ENCODE assay signal across 20 cellular contexts in genomic region chr14:83172363-83172762, GRCh38.
DNase-seq lines count a peak whose midpoint lies in the region; FAIRE-seq and TF ChIP-seq lines count a peak whose summit lies in the region.
"Had no signal": no experiment of that assay in that cellular context is flagged by ENCODE, and none has a peak within 500 bp of the region (broad histone marks: within the 10 kb centered on the region; RNA-seq: fewer than 3 reads in every experiment).

No MANE protein-coding gene starts in this region.

- no peaks in the 10 kb centered on the region for H4K20me1 ChIP-seq in H9 (ENCODE audit: control insufficient read depth, insufficient read depth, insufficient read length)

- H3K27me3 Mint-ChIP-seq in MCF 10A (ENCODE audit: insufficient read depth, unreplicated experiment) (no peaks in the 10 kb centered on the region), H9 (ENCODE audit: low read depth) (no peaks in the 10 kb centered on the region)
- H3K27me3 Mint-ChIP-seq: CD4-positive, alpha-beta T cell had no signal

- H3K9me3 Mint-ChIP-seq in MCF 10A (ENCODE audit: unreplicated experiment) (peaks cover 15% of the 10 kb centered on the region), H9 (no peaks in the 10 kb centered on the region)

- WGBS in H9 (ENCODE audit: extremely low coverage, insufficient read length, low lambda C conversion rate): no CpG with 5 or more reads among the region's 2 CpGs

- H3K23me2 ChIP-seq in H9 (ENCODE audit: insufficient read length, low read depth, low read length, poor library complexity, severe bottlenecking): no peaks in the 10 kb centered on the region

- no peak overlapping the region for H2BK20ac ChIP-seq in H9 (ENCODE audit: low read depth, low read length, poor library complexity, severe bottlenecking)

- DNase-seq in MCF 10A (ENCODE audit: unreplicated experiment) (peak; percentile 12), breast epithelium (ENCODE audit: low spot score in 2 of 2) (no peak), NCI-H226 (peak; percentile 7), dedifferentiated amniotic fluid mesenchymal stem cell (ENCODE audit: extremely low spot score) (peak; percentile 18), OCI-M1 (lab: John Stamatoyannopoulos, UW) (no peak), ascending aorta (ENCODE audit: low spot score in 2 of 2) (no peak), H9 (no peak), D721Med (ENCODE audit: insufficient read length, low spot score) (no peak)
- DNase-seq: activated CD4-positive, alpha-beta T cell treated with anti-CD3 and anti-CD28 coated beads for 48 hours; activated effector memory CD4-positive, alpha-beta T cell treated with Interleukin-2 at 50 U/mL for 16 hours; adrenal gland; CD4-positive, alpha-beta T cell; Karpas-422; NCI-H1436 treated with DMSO at 0.1 percent for 48 hours; SW 1271 had no signal

- H3K9me3 ChIP-seq in breast epithelium (no peaks in the 10 kb centered on the region), ascending aorta (no peaks in the 10 kb centered on the region), H9 (ENCODE audit: control insufficient read depth, low read depth, low read length) (no peaks in the 10 kb centered on the region)
- H3K9me3 ChIP-seq: adrenal gland, HAP-1 had no signal

- H3K27me3 ChIP-seq in breast epithelium (no peaks in the 10 kb centered on the region), ascending aorta (no peaks in the 10 kb centered on the region), H9 (ENCODE audit: insufficient read depth, low read length) (no peaks in the 10 kb centered on the region)
- H3K27me3 ChIP-seq: adrenal gland, neural progenitor cell had no signal

- CTCF ChIA-PET in MCF 10A (lab: Yijun Ruan, JAX): no interaction called here

- H3K4me1 ChIP-seq in breast epithelium (no peaks in the 10 kb centered on the region), ascending aorta (no peaks in the 10 kb centered on the region), H9 (ENCODE audit: insufficient read depth, low read length) (no peaks in the 10 kb centered on the region)
- H3K4me1 ChIP-seq: adrenal gland, HAP-1, neural progenitor cell had no signal

- H4K8ac ChIP-seq in H9 (replicated peaks; ENCODE audit: insufficient read length, low read depth, low read length): no peak overlapping the region

- H3K9ac ChIP-seq in H9 (ENCODE audit: extremely low read depth, insufficient read length, low read length): no peak overlapping the region
- H3K9ac ChIP-seq: neural progenitor cell had no signal

- H2AFZ ChIP-seq in H9 (ENCODE audit: low read length): no peak overlapping the region
- H2AFZ ChIP-seq: neural progenitor cell had no signal

- no TSS peak for BruUV-seq in MCF 10A (replicated peaks; lab: Mats Ljungman, UMichigan)

- no peak overlapping the region for H4K5ac ChIP-seq in H9 (ENCODE audit: insufficient read length, low read depth, low read length)

- no peak overlapping the region for H2AK5ac ChIP-seq in H9 (ENCODE audit: insufficient read length, low read length)

- H2BK12ac ChIP-seq in H9 (ENCODE audit: insufficient read length, low read depth, low read length): no peak overlapping the region

- no peaks in the 10 kb centered on the region for H3K79me2 ChIP-seq in H9 (ENCODE audit: insufficient read depth, low read length)

- H2BK15ac ChIP-seq in H9 (ENCODE audit: low read depth, low read length): no peak overlapping the region

- no peak overlapping the region for H3T11ph ChIP-seq in H9 (ENCODE audit: low read length)

- H3K36me3 Mint-ChIP-seq in MCF 10A (ENCODE audit: insufficient read depth, unreplicated experiment) (no peaks in the 10 kb centered on the region), H9 (ENCODE audit: insufficient read depth in 1 of 3, low read depth in 3 of 3) (no peaks in the 10 kb centered on the region)
- H3K36me3 Mint-ChIP-seq: neural progenitor cell had no signal

- H3K4me3 Mint-ChIP-seq in MCF 10A (ENCODE audit: unreplicated experiment) (no peak overlapping the region), H9 (no peak overlapping the region)
- H3K4me3 Mint-ChIP-seq: CD4-positive, alpha-beta T cell; neural progenitor cell had no signal

- H3K27ac ChIP-seq in breast epithelium (no peak overlapping the region), ascending aorta (no peak overlapping the region), H9 (ENCODE audit: insufficient read length, low read depth, low read length) (no peak overlapping the region)
- H3K27ac ChIP-seq: adrenal gland, neural progenitor cell, RWPE1 had no signal

- H3K36me3 ChIP-seq in breast epithelium (no peaks in the 10 kb centered on the region), ascending aorta (no peaks in the 10 kb centered on the region)
- H3K36me3 ChIP-seq: adrenal gland, HAP-1, neural progenitor cell had no signal

- FAIRE-seq in D721Med (lab: Jason Lieb, UNC): no peak
- FAIRE-seq: A204.1, frontal cortex had no signal

- no peak for TF ChIP-seq POLR2A in breast epithelium (IDR thresholded peaks at IDR 0.05)

- intact Hi-C loops in MCF 10A (cut with micrococcal nuclease) (no loop called here), breast epithelium (cut with DNase I; ENCODE audit: low total_unique reads) (no loop called here), ascending aorta (cut with DNase I) (no loop called here)

- POLR2A ChIA-PET in MCF 10A (lab: Yijun Ruan, JAX): no interaction called here

- no peaks in the 10 kb centered on the region for H3K79me1 ChIP-seq in H9 (ENCODE audit: insufficient read depth, low read depth, low read length, poor library complexity, severe bottlenecking)

- no peak overlapping the region for H2BK5ac ChIP-seq in H9 (ENCODE audit: insufficient read length, low read length)

- H3K14ac ChIP-seq in H9 (ENCODE audit: insufficient read depth, low read length): no peak overlapping the region

- peaks cover 18% of the 10 kb centered on the region for H3K4me1 Mint-ChIP-seq in MCF 10A (ENCODE audit: insufficient read depth, unreplicated experiment)
- peaks cover 4% of the 10 kb centered on the region in 2 experiments; a peak in 3 of 4 replicates for H3K4me1 Mint-ChIP-seq in H9
- H3K4me1 Mint-ChIP-seq: neural progenitor cell had no signal

- H3K18ac ChIP-seq in H9 (ENCODE audit: insufficient read length, low read depth, low read length): no peak overlapping the region

- no peak overlapping the region for H3K4ac ChIP-seq in H9 (ENCODE audit: low read depth, low read length)

- no peak overlapping the region for H4K91ac ChIP-seq in H9 (ENCODE audit: insufficient read length, low read depth, low read length)

- no peak overlapping the region for H3K27ac Mint-ChIP-seq in MCF 10A (ENCODE audit: low read depth, unreplicated experiment)
- no peak overlapping the region for H3K27ac Mint-ChIP-seq in H9
- H3K27ac Mint-ChIP-seq: CD4-positive, alpha-beta T cell; neural progenitor cell had no signal

- H3K56ac ChIP-seq in H9 (ENCODE audit: insufficient read length, low read depth, low read length): no peak overlapping the region

- H3K4me2 ChIP-seq in H9 (ENCODE audit: insufficient read depth, insufficient read length, low read length): no peak overlapping the region
- H3K4me2 ChIP-seq: neural progenitor cell had no signal

- no peak overlapping the region for H3K23ac ChIP-seq in H9 (ENCODE audit: insufficient read length, low read depth, low read length)

- TF ChIP-seq CTCF in MCF 10A (IDR thresholded peaks at IDR 0.05; ENCODE audit: unreplicated experiment) (no peak), breast epithelium (IDR thresholded peaks at IDR 0.05) (no peak), ascending aorta (IDR thresholded peaks at IDR 0.05) (no peak), H9 (conservative IDR thresholded peaks at IDR 0.05) (no peak), D721Med (IDR thresholded peaks at IDR 0.05; ENCODE audit: insufficient read depth, missing control alignments) (no peak)

- H3K4me3 ChIP-seq in breast epithelium (no peak overlapping the region), ascending aorta (no peak overlapping the region)
- H3K4me3 ChIP-seq: adrenal gland, HAP-1, neural progenitor cell had no signal

- H2BK120ac ChIP-seq in H9 (ENCODE audit: low read depth, low read length, poor library complexity, severe bottlenecking): no peak overlapping the region

Comparison
In these comparisons a context has a peak if more than half of its experiments do, and no peak if none do; other contexts are left out.
1. DNase-seq: peak in MCF 10A (single experiment), NCI-H226 (single experiment) and dedifferentiated amniotic fluid mesenchymal stem cell (single experiment); none in breast epithelium (0 of 2), OCI-M1 (single experiment), ascending aorta (0 of 2), H9 (single experiment) and D721Med (single experiment).